In the genomic region with DNA sequence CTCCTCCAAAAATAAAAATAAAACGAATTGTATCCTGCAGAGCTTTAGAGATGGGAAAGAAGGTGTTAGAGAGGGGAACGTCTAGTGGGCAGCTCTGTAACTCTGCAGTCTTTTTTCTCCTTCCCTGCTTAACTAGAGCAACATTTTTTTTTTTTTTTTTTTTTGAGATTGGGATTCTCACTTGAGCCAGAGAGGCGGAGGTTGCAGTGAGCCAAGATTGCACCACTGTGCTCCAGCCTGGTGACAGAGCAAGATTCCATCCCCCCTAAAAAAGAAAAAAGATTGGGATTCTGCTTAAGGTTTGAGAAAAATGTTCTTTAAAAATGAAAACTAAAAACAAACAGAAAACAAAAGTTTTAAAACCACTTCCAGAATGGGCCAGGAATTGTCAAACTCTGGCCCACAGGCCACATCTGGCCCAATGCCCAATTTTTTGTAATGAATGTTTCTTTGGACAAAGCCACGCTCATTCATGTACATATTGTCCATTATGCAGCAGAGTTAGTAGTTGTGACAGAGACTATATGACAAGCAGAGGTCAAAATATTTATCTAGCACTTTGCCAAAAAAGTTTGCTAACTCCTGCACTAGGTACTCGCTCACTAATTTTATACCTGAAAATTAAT, we compare ENCODE assay signal across 22 cellular contexts.
DNase-seq lines count a peak whose midpoint lies in the region; ATAC-seq, FAIRE-seq and TF ChIP-seq lines count a peak whose summit lies in the region.
"Had no signal": no experiment of that assay in that cellular context is flagged by ENCODE, and none has a peak within 500 bp of the region (broad histone marks: within the 10 kb centered on the region; RNA-seq: fewer than 3 reads in every experiment).

No MANE protein-coding gene starts in this region.

- H3K27ac ChIP-seq in breast epithelium, result no peak overlapping the region
- no peak overlapping the region for H3K27ac ChIP-seq in K562 (ENCODE audit: extremely low read depth, low read depth, low read length)
- H3K27ac ChIP-seq: SK-N-MC had no signal

- H3K27me3 Mint-ChIP-seq in MCF 10A (ENCODE audit: insufficient read depth, unreplicated experiment) (no peaks in the 10 kb centered on the region), naive B cell (no peaks in the 10 kb centered on the region)
- H3K27me3 Mint-ChIP-seq: CD4-positive, CD25-positive, alpha-beta regulatory T cell had no signal

- POLR2A ChIA-PET in MCF 10A (lab: Yijun Ruan, JAX) (interaction anchor here (0.6 kb wide), 1 partner anchor 565 kb away, joined by 3 read pairs; no protein-coding TSS in a partner anchor), K562 (lab: Yijun Ruan, JAX) (interaction anchor here (1.2 kb wide), 1 partner anchor 11 kb away, joined by 3 read pairs; no protein-coding TSS in a partner anchor)

- TF ChIP-seq RAD21 in Ishikawa (IDR thresholded peaks at IDR 0.05; ENCODE audit: low read depth), result no peak
- TF ChIP-seq RAD21 in K562 (CRISPR knock-in tag; conservative IDR thresholded peaks at IDR 0.05 in 1 of 2, IDR thresholded peaks at IDR 0.05 in 1 of 2), result no peak

- DNase-seq in MCF 10A (ENCODE audit: unreplicated experiment) (peak; percentile 6), breast epithelium (ENCODE audit: low spot score in 2 of 2) (no peak), K562 (ENCODE audit: extremely low read depth in 1 of 4, low spot score in 3 of 4) (no peak), naive B cell (no peak), GM13977 (ENCODE audit: low spot score) (no peak)
- DNase-seq in stimulated activated effector memory CD8-positive, alpha-beta T cell treated with anti-CD3 and anti-CD28 coated beads, Interleukin-12 subunit alpha, Interleukin-12 subunit beta, amount 100 ng/mL, for 72 hours (ENCODE audit: low spot score in 2 of 2), result no peak
- DNase-seq: 8988T; CD4-positive, CD25-positive, alpha-beta regulatory T cell; COR-L47; GF-D8; H7; HFFc6; Kasumi-1; NCI-H1105; NCI-H1694; NCI-H2081 treated with DMSO at 0.1 percent for 48 hours; NK-92 treated with Interleukin-12 subunit alpha and Interleukin-12 subunit beta, amount 100 ng/mL, for 24 hours; SHP77 had no signal

- H3K9ac ChIP-seq in K562 (ENCODE audit: insufficient read depth in 1 of 2, low read depth in 2 of 2, low read length in 2 of 2), result no peak overlapping the region

- in situ Hi-C loops in K562 (cut with MboI), result no loop called here
- in situ Hi-C loops in GM13977 (cut with MboI; ENCODE audit: low pct_unique_long_range_greater_than_20kb, low sequenced_read_pairs, unreplicated experiment), result no loop called here

- H3K36me3 ChIP-seq in breast epithelium, result no peaks in the 10 kb centered on the region
- peaks cover 22% of the 10 kb centered on the region; the same call in 2 of the 3 replicates for H3K36me3 ChIP-seq in K562 (ENCODE audit: control insufficient read depth, insufficient read depth, low read length)

- intact Hi-C loops in MCF 10A (cut with micrococcal nuclease), result no loop called here
- intact Hi-C loops in breast epithelium (cut with DNase I; ENCODE audit: low total_unique reads), result no loop called here
- intact Hi-C loops in K562 (cut with micrococcal nuclease), result no loop called here

- no peak for FAIRE-seq in K562 (lab: Jason Lieb, UNC)
- FAIRE-seq: RCC 7860 had no signal

- H3K36me3 Mint-ChIP-seq in MCF 10A (ENCODE audit: insufficient read depth, unreplicated experiment) (peaks cover 6% of the 10 kb centered on the region), naive B cell (peaks cover 27 to 37% of the 10 kb centered on the region in 2 donors)
- no peaks in the 10 kb centered on the region for H3K36me3 Mint-ChIP-seq in stimulated activated effector memory CD8-positive, alpha-beta T cell treated with anti-CD3 and anti-CD28 coated beads, Interleukin-12 subunit alpha, Interleukin-12 subunit beta, amount 100 ng/mL, for 72 hours

- H3K27ac Mint-ChIP-seq in MCF 10A (ENCODE audit: low read depth, unreplicated experiment), result no peak overlapping the region
- H3K27ac Mint-ChIP-seq in naive B cell, result peak overlapping the region in 5 of 6 donors; percentile 44 to 88 (median 76)
- H3K27ac Mint-ChIP-seq in stimulated activated effector memory CD8-positive, alpha-beta T cell treated with anti-CD3 and anti-CD28 coated beads, Interleukin-12 subunit alpha, Interleukin-12 subunit beta, amount 100 ng/mL, for 72 hours, result no peak overlapping the region
- H3K27ac Mint-ChIP-seq: CD4-positive, CD25-positive, alpha-beta regulatory T cell had no signal

- H3K79me2 ChIP-seq in K562 (ENCODE audit: control insufficient read depth, insufficient read depth, low read length), result peaks cover 81% of the 10 kb centered on the region

- 92% methylated on average over 5 of the region's 5 CpGs for WGBS in K562 (ENCODE audit: insufficient coverage, low coverage, missing lambda C conversion rate)

- H3K9me3 Mint-ChIP-seq in MCF 10A (ENCODE audit: unreplicated experiment), result no peaks in the 10 kb centered on the region
- peaks cover 0 to 5% (median 0%) of the 10 kb centered on the region in 7 donors for H3K9me3 Mint-ChIP-seq in naive B cell
- no peaks in the 10 kb centered on the region for H3K9me3 Mint-ChIP-seq in stimulated activated effector memory CD8-positive, alpha-beta T cell treated with anti-CD3 and anti-CD28 coated beads, Interleukin-12 subunit alpha, Interleukin-12 subunit beta, amount 100 ng/mL, for 72 hours
- H3K9me3 Mint-ChIP-seq: CD4-positive, CD25-positive, alpha-beta regulatory T cell; HFFc6 had no signal

- TF ChIP-seq EP300 in Ishikawa (IDR thresholded peaks at IDR 0.05; ENCODE audit: borderline replicate concordance) (no peak), K562 (IDR thresholded peaks at IDR 0.05; ENCODE audit: low read length) (no peak)

- H3K4me2 ChIP-seq in K562 (ENCODE audit: insufficient read depth, low read length), result no peak overlapping the region

- no TSS peak for BruUV-seq in MCF 10A (replicated peaks; lab: Mats Ljungman, UMichigan)
- no TSS peak for BruUV-seq in K562 (replicated peaks; lab: Mats Ljungman, UMichigan)

- no peaks in the 10 kb centered on the region for H4K20me1 ChIP-seq in K562 (replicated peaks; ENCODE audit: control insufficient read depth, insufficient read depth, low read length)

- H3K4me3 ChIP-seq in breast epithelium, result no peak overlapping the region
- no peak overlapping the region for H3K4me3 ChIP-seq in K562
- H3K4me3 ChIP-seq: SK-N-MC had no signal

- CTCF ChIA-PET in MCF 10A (lab: Yijun Ruan, JAX) (no interaction called here), K562 (lab: Yijun Ruan, JAX; ENCODE audit: low intra/inter-chr PET ratio) (no interaction called here)

- ATAC-seq in K562, result no peak
- no peak for ATAC-seq in naive B cell (ENCODE audit: low read depth in 2 of 2)
- ATAC-seq in HG03457 (IDR thresholded peaks at IDR 0.05; ENCODE audit: unreplicated experiment), result no peak
- no peak for ATAC-seq in stimulated activated effector memory CD8-positive, alpha-beta T cell treated with anti-CD3 and anti-CD28 coated beads, Interleukin-12 subunit alpha, Interleukin-12 subunit beta, amount 100 ng/mL, for 72 hours

- H3K9me1 ChIP-seq in K562 (ENCODE audit: control insufficient read depth, insufficient read depth, low read length), result no peaks in the 10 kb centered on the region

- H3K27me3 ChIP-seq in breast epithelium, result no peaks in the 10 kb centered on the region
- H3K27me3 ChIP-seq in K562 (ENCODE audit: control insufficient read depth in 2 of 2, insufficient read depth in 2 of 2, low read length in 2 of 2), result no peaks in the 10 kb centered on the region

- H2AFZ ChIP-seq in K562 (ENCODE audit: low read depth, low read length), result no peak overlapping the region

- H3K9me3 ChIP-seq in breast epithelium (no peaks in the 10 kb centered on the region), K562 (replicated peaks; ENCODE audit: control insufficient read depth, insufficient read depth, low read depth, low read length) (no peaks in the 10 kb centered on the region)

- TF ChIP-seq CTCF in MCF 10A (IDR thresholded peaks at IDR 0.05; ENCODE audit: unreplicated experiment), result no peak
- TF ChIP-seq CTCF in breast epithelium (IDR thresholded peaks at IDR 0.05), result no peak
- no peak for TF ChIP-seq CTCF in K562 (IDR thresholded peaks at IDR 0.05 in 2 of 3, conservative IDR thresholded peaks at IDR 0.05 in 1 of 3; ENCODE audit: insufficient read depth in 2 of 3, low read depth in 1 of 3, low read length in 3 of 3)
- no peak for TF ChIP-seq CTCF in GM13977 (IDR thresholded peaks at IDR 0.05; ENCODE audit: extremely low read depth, insufficient read depth, missing control alignments)

- no peak overlapping the region for H3K4me3 Mint-ChIP-seq in MCF 10A (ENCODE audit: unreplicated experiment)
- H3K4me3 Mint-ChIP-seq in naive B cell, result peak overlapping the region in 1 of 8 donors; percentile 60
- no peak overlapping the region for H3K4me3 Mint-ChIP-seq in stimulated activated effector memory CD8-positive, alpha-beta T cell treated with anti-CD3 and anti-CD28 coated beads, Interleukin-12 subunit alpha, Interleukin-12 subunit beta, amount 100 ng/mL, for 72 hours
- H3K4me3 Mint-ChIP-seq: HFFc6 had no signal

- H3K4me1 Mint-ChIP-seq in MCF 10A (ENCODE audit: insufficient read depth, unreplicated experiment), result peaks cover 12% of the 10 kb centered on the region
- peaks cover 38 to 63% (median 46%) of the 10 kb centered on the region in 3 donors for H3K4me1 Mint-ChIP-seq in naive B cell
- peaks cover 24% of the 10 kb centered on the region for H3K4me1 Mint-ChIP-seq in stimulated activated effector memory CD8-positive, alpha-beta T cell treated with anti-CD3 and anti-CD28 coated beads, Interleukin-12 subunit alpha, Interleukin-12 subunit beta, amount 100 ng/mL, for 72 hours

- no peaks in the 10 kb centered on the region for H3K4me1 ChIP-seq in breast epithelium
- no peaks in the 10 kb centered on the region for H3K4me1 ChIP-seq in K562 (replicated peaks in 1 of 2; ENCODE audit: control insufficient read depth in 2 of 2, insufficient read depth in 2 of 2, low read length in 2 of 2)

- no peak for TF ChIP-seq POLR2A in breast epithelium (IDR thresholded peaks at IDR 0.05)
- TF ChIP-seq POLR2A in K562 (conservative IDR thresholded peaks at IDR 0.05), result no peak

TF ChIP-seq in Ishikawa, 13 proteins besides CTCF, POLR2A, EP300 and RAD21:
- peak; percentile 35; the same call in 1 of the 2 replicates for TF ChIP-seq NFIC (IDR thresholded peaks at IDR 0.05)
- TF ChIP-seq CEBPB (IDR thresholded peaks at IDR 0.05), result no peak

TF ChIP-seq in K562, 482 proteins besides CTCF, POLR2A, EP300 and RAD21:
- TF ChIP-seq SMAD4 (CRISPR knock-in tag; conservative IDR thresholded peaks at IDR 0.05), result no peak
- TF ChIP-seq NFIC (IDR thresholded peaks at IDR 0.05), result peak; percentile 78

Comparison
In these comparisons a context has a peak if more than half of its experiments do, and no peak if none do; other contexts are left out.
1. H3K27ac Mint-ChIP-seq: peak in naive B cell (5 of 6); none in MCF 10A (single experiment) and stimulated activated effector memory CD8-positive, alpha-beta T cell treated with anti-CD3 and anti-CD28 coated beads, Interleukin-12 subunit alpha, Interleukin-12 subunit beta, amount 100 ng/mL, for 72 hours (single experiment).